ENCODE assay signal across 8 cellular contexts in the genomic region with DNA sequence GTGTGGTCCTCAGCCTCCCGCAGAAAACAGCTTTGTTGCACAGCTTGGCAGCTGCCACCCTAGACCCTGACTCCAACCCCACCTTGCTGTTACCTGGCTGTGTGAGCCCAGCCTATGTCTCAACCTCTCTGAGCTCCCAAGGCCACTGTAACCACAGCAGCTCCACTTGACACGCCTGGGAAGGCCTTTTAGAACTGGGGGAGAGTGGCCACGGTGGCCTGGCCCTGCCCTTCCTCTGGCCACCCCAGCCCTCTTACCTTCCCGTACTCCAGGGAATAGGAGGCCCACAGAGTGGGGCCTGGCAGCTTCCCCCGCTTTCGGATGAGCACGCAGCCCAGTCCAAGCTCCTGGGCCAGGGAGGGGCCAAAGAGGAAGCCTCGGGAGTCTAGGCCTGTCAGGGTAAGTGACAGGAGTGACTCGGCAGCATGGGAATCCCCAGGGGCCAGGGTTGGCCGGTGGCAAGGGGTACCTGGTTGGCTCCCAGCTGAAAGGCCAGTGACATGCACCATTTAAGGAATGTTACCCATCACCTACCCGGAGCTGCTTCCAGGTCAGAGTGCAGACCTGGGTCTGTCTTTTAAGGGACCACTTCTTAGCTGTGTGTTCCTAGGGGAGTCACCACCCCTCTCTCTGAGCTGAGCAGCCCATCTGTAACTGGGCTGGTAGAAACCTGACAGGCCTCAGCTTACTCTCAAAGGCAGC. TPM values are rescaled to one million over a fixed set of nuclear protein-coding genes. Genes with fewer than 3 reads are reported as not detected.
DNase-seq lines count a peak whose midpoint lies in the region; ATAC-seq lines count a peak whose summit lies in the region.

No MANE protein-coding gene starts in this region.

- H3K27me3 ChIP-seq in esophagus (ENCODE audit: control insufficient read depth in 1 of 2, insufficient read depth in 2 of 2, low read length in 2 of 2) = no peaks in the 10 kb centered on the region

- H3K4me3 ChIP-seq in esophagus (ENCODE audit: low read depth in 1 of 2, low read length in 2 of 2) (peak overlapping the region; percentile 57 to 83), skeletal muscle cell (ENCODE audit: low read depth, low read length) (peak overlapping the region; percentile 65)

- ATAC-seq in T-helper 17 cell (no peak), GM21528 (IDR thresholded peaks at IDR 0.05; ENCODE audit: low FRiP score, unreplicated experiment) (no peak), GM18502 (IDR thresholded peaks at IDR 0.05; ENCODE audit: poor library complexity, unreplicated experiment) (no peak)

- 21 to 27% methylated on average over 11 of the region's 11 CpGs for WGBS in esophagus, 2 donors

- H3K4me1 Mint-ChIP-seq in T-helper 17 cell = peaks cover 12% of the 10 kb centered on the region

- DNase-seq in activated T-cell treated with anti-CD3 and anti-CD28 coated beads for 48 hours (ENCODE audit: low read depth) (peak; percentile 52), T-helper 17 cell (no peak), skeletal muscle cell (ENCODE audit: low read depth) (no peak), iPS-NIHi11 (ENCODE audit: low spot score) (no peak)
- DNase-seq in activated T-cell treated with anti-CD3 and anti-CD28 coated beads, Interleukin-2, amount 50 U/mL, for 1 hour = no peak

- H3K4me1 ChIP-seq in esophagus (ENCODE audit: control insufficient read depth in 2 of 2, insufficient read depth in 2 of 2, low read length in 1 of 2) = peaks cover 11 to 24% of the 10 kb centered on the region in 2 donors

- H3K4me3 Mint-ChIP-seq in T-helper 17 cell = peak overlapping the region; percentile 96

- H3K9me3 ChIP-seq in T-helper 17 cell (ENCODE audit: control insufficient read depth, low read length, poor library complexity, severe bottlenecking) (no peaks in the 10 kb centered on the region), esophagus (ENCODE audit: control insufficient read depth in 2 of 2, insufficient read depth in 1 of 2, low read depth in 1 of 2, low read length in 1 of 2) (no peaks in the 10 kb centered on the region)

- peak overlapping the region; percentile 54 for H3K27ac Mint-ChIP-seq in T-helper 17 cell

- no peaks in the 10 kb centered on the region for H3K27me3 Mint-ChIP-seq in T-helper 17 cell

- H3K27ac ChIP-seq in esophagus (ENCODE audit: low read depth in 2 of 2, low read length in 1 of 2) = peak overlapping the region; percentile 86 to 95

- H3K36me3 ChIP-seq in esophagus (ENCODE audit: control insufficient read depth in 2 of 2, insufficient read depth in 2 of 2, low read length in 1 of 2) = peaks cover 0 to 28% of the 10 kb centered on the region in 2 donors

- no peaks in the 10 kb centered on the region for H3K36me3 Mint-ChIP-seq in T-helper 17 cell (ENCODE audit: low read depth)

RNA-seq across cellular contexts. Expression of a gene that starts 1.4 kb away (rescaled TPM):
- 100 to 1,000 TPM; 130 to 158 TPM for total RNA-seq in T-helper 17 cell
- 100 to 1,000 TPM; 137 to 223 TPM for polyA plus RNA-seq in esophagus

RNA-seq across cellular contexts. Expression of a gene that starts 6.7 kb away (rescaled TPM):
- 1 to 10 TPM in 1 of 2 donors, under 1 TPM in 1; 0.42 to 1.3 TPM for total RNA-seq in T-helper 17 cell
- 1 to 10 TPM; 5.8 to 9.9 TPM for polyA plus RNA-seq in esophagus

RNA-seq across cellular contexts. Expression of a gene that starts 25.3 kb away (rescaled TPM):
- total RNA-seq in T-helper 17 cell = 100 to 1,000 TPM; 272 to 318 TPM
- polyA plus RNA-seq in esophagus = 100 to 1,000 TPM; 102 to 172 TPM

RNA-seq across cellular contexts. Expression of a gene that starts 46.4 kb away (rescaled TPM):
- 10 to 100 TPM; 37.2 to 38.6 TPM for total RNA-seq in T-helper 17 cell
- 10 to 100 TPM; 10.7 to 20.4 TPM for polyA plus RNA-seq in esophagus

RNA-seq across cellular contexts. Expression of a gene that starts 46.6 kb away (rescaled TPM):
- total RNA-seq in T-helper 17 cell = 10 to 100 TPM; 33.5 to 43.0 TPM
- polyA plus RNA-seq in esophagus = 10 to 100 TPM; 42.8 to 44.1 TPM
